In the genomic region with DNA sequence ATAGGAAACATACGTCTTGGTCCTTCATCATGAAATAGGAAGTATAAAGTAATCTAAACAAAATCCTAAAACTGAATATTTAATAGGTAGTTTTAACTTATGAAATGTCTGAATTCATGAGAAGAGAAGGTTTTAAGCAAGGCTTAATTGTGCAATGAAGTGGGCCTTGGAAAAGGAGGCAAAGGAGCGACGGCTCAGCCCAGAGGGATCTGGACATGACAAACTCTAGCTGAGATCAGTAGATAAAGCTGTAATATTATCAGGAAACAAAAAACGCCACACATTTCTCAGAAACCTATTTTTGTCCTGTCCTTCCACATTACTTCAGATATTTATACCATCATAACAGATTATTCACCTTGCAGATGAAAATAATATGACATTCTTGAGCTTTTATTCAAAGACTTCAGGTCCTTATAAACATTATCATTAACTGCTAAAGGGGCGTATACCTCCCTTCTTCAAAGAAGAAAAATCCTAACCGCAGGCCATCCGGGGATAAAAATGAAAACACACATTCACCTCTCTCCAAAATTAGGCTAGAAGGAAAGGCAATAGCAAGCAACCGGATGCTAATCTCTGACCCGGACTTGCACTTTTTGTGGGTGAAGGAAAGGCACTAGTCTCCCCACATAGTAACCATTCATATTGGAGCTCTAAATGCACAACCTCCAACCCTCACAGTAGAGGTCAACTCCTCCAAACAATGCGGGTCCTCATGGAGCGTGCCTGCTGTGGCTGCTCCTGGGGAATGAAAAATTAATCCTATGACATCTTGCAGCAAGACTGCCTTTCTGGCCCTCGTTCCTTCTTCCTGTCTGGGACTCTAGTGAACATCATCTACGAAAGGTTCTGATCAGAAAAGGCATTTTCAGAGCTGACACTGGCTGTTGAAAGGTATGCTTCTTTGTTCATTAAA, we compare ENCODE assay signal across 11 cellular contexts.
A peak's percentile ranks its signal among the peaks of the same experiment; 100 is the strongest.
DNase-seq lines count a peak whose midpoint lies in the region; ATAC-seq and TF ChIP-seq lines count a peak whose summit lies in the region.
"Had no signal": no experiment of that assay in that cellular context is flagged by ENCODE, and none has a peak within 500 bp of the region (broad histone marks: within the 10 kb centered on the region; RNA-seq: fewer than 3 reads in every experiment).

No MANE protein-coding gene starts in this region.

- no peak for TF ChIP-seq CTCF in OCI-LY7 (conservative IDR thresholded peaks at IDR 0.05; ENCODE audit: low read length)
- TF ChIP-seq CTCF in fibroblast of villous mesenchyme (IDR thresholded peaks at IDR 0.05; ENCODE audit: insufficient read depth, low read depth, low read length): no peak
- no peak for TF ChIP-seq CTCF in nephron (IDR thresholded peaks at IDR 0.05; ENCODE audit: unreplicated experiment in 3 of 3)
- TF ChIP-seq CTCF in endodermal cell (conservative IDR thresholded peaks at IDR 0.05): no peak

- H3K9me2 ChIP-seq in OCI-LY7 (ENCODE audit: insufficient read depth, low read length): no peaks in the 10 kb centered on the region

- no peaks in the 10 kb centered on the region for H3K9me3 ChIP-seq in OCI-LY7 (ENCODE audit: low read length)
- no peaks in the 10 kb centered on the region for H3K9me3 ChIP-seq in endodermal cell (ENCODE audit: control insufficient read depth, low read length)
- H3K9me3 ChIP-seq: ovary had no signal

- BruUV-seq in OCI-LY7 (replicated peaks; lab: Mats Ljungman, UMichigan): no TSS peak

- no peaks in the 10 kb centered on the region for H4K20me1 ChIP-seq in OCI-LY7 (ENCODE audit: insufficient read depth, low read length)

- POLR2A ChIA-PET in OCI-LY7 (lab: Charles Lee): interaction anchor here (0.5 to 2.7 kb wide), 8 partner anchors 9 to 1662 kb away, joined by 3 to 8 read pairs (median 4); no protein-coding TSS in a partner anchor

- peaks cover 10% of the 10 kb centered on the region; the same call in 1 of the 2 replicates for H3K79me2 ChIP-seq in OCI-LY7 (ENCODE audit: insufficient read depth, low read depth, low read length)

- H3K27me3 Mint-ChIP-seq in nephron (ENCODE audit: low read depth): no peaks in the 10 kb centered on the region
- no peaks in the 10 kb centered on the region for H3K27me3 Mint-ChIP-seq in endodermal cell (ENCODE audit: insufficient read depth)

- intact Hi-C loops in OCI-LY7 (cut with micrococcal nuclease; ENCODE audit: unreplicated experiment): loop anchor here (1.0 to 2.0 kb wide), 3 partner anchors 44 to 176 kb away; a partner anchor contains a TSS

- no peak overlapping the region for H3K9ac ChIP-seq in endodermal cell (ENCODE audit: extremely low read depth, low read length, poor library complexity, severe bottlenecking)

- no peaks in the 10 kb centered on the region for H3K36me3 ChIP-seq in OCI-LY7 (ENCODE audit: insufficient read depth, low read length)
- H3K36me3 ChIP-seq in endodermal cell (ENCODE audit: control insufficient read depth, insufficient read depth, low read length): no peaks in the 10 kb centered on the region
- H3K36me3 ChIP-seq: ovary had no signal

- H3K4me1 ChIP-seq in OCI-LY7 (ENCODE audit: insufficient read depth, low read length, poor library complexity, severe bottlenecking) (peaks cover 42% of the 10 kb centered on the region), endodermal cell (ENCODE audit: control insufficient read depth, insufficient read depth, low read length) (no peaks in the 10 kb centered on the region)

- no peaks in the 10 kb centered on the region for H3K36me3 Mint-ChIP-seq in nephron (ENCODE audit: low read depth)
- H3K36me3 Mint-ChIP-seq in endodermal cell (ENCODE audit: low read depth): no peaks in the 10 kb centered on the region

- no peak overlapping the region for H3K27ac ChIP-seq in OCI-LY7 (ENCODE audit: low read depth, low read length, poor library complexity, severe bottlenecking)
- H3K27ac ChIP-seq in endodermal cell (ENCODE audit: low read depth, low read length): no peak overlapping the region

- H3K4me1 Mint-ChIP-seq in nephron (peaks cover 27% of the 10 kb centered on the region), endodermal cell (no peaks in the 10 kb centered on the region)

- H3K4me3 Mint-ChIP-seq in nephron (no peak overlapping the region), endodermal cell (no peak overlapping the region)
- H3K4me3 Mint-ChIP-seq: activated CD8-positive, alpha-beta T cell treated with anti-CD3 and anti-CD28 coated beads, Interleukin-2, amount 10 ng/mL, durations not matched to agents 7 days and 5 days had no signal

- H3K4me3 ChIP-seq in OCI-LY7 (ENCODE audit: low read depth, low read length, poor library complexity, severe bottlenecking) (no peak overlapping the region), fibroblast of villous mesenchyme (ENCODE audit: low read depth, low read length) (no peak overlapping the region), endodermal cell (ENCODE audit: low read length) (no peak overlapping the region)
- H3K4me3 ChIP-seq: ovary had no signal

- peak overlapping the region; percentile 46 for H3K4me2 ChIP-seq in OCI-LY7 (ENCODE audit: low read length)

- 84 to 91% methylated on average over 10 to 12 of the region's 13 CpGs for WGBS in endodermal cell (ENCODE audit: insufficient coverage in 1 of 2, insufficient read length in 1 of 2), 2 experiments

- no peaks in the 10 kb centered on the region for H3K9me3 Mint-ChIP-seq in nephron
- H3K9me3 Mint-ChIP-seq in endodermal cell: no peaks in the 10 kb centered on the region
- H3K9me3 Mint-ChIP-seq: activated T-helper 2 cell treated with anti-CD3 and anti-CD28 coated beads, Interferon-gamma antibody, Interleukin-2, Interleukin-4, amounts not matched to agents 10 μg/mL and 5 μg/mL and 100 μg/mL, durations not matched to agents 14 hours and 24 hours and 36 hours had no signal

- H3K27ac Mint-ChIP-seq in nephron (peak overlapping the region; percentile 40 to 47 (median 43)), endodermal cell (no peak overlapping the region)
- H3K27ac Mint-ChIP-seq: activated CD8-positive, alpha-beta T cell treated with anti-CD3 and anti-CD28 coated beads, Interleukin-2, amount 10 ng/mL, durations not matched to agents 7 days and 5 days; activated T-helper 2 cell treated with anti-CD3 and anti-CD28 coated beads, Interferon-gamma antibody, Interleukin-2, Interleukin-4, amounts not matched to agents 10 μg/mL and 5 μg/mL and 100 μg/mL, durations not matched to agents 14 hours and 24 hours and 36 hours had no signal

- CTCF ChIA-PET in OCI-LY7 (lab: Charles Lee; ENCODE audit: unreplicated experiment): interaction anchor here (0.8 to 1.0 kb wide), 2 partner anchors 16 to 59 kb away, joined by 3 to 5 read pairs; no protein-coding TSS in a partner anchor

- H3K27me3 ChIP-seq in endodermal cell (ENCODE audit: control insufficient read depth, insufficient read depth, low read length, poor library complexity, severe bottlenecking): no peaks in the 10 kb centered on the region
- H3K27me3 ChIP-seq: ovary had no signal

- no peak for ATAC-seq in GM21786 (IDR thresholded peaks at IDR 0.05; ENCODE audit: unreplicated experiment)

- H2AFZ ChIP-seq in OCI-LY7 (ENCODE audit: low read length): no peak overlapping the region; the same call in 1 of the 2 replicates

- DNase-seq in GF-D8 (lab: John Stamatoyannopoulos, UW): peak; percentile 13
- no peak for DNase-seq in OCI-LY7 (ENCODE audit: low spot score)
- DNase-seq in fibroblast of villous mesenchyme (ENCODE audit: low read depth): peak; percentile 41
- DNase-seq in effector CD4-positive, alpha-beta T cell: no peak
- no peak for DNase-seq in T-helper 9 cell
- no peak for DNase-seq in endodermal cell
- DNase-seq: activated CD8-positive, alpha-beta T cell treated with anti-CD3 and anti-CD28 coated beads, Interleukin-2, amount 10 ng/mL, durations not matched to agents 7 days and 5 days; ovary had no signal

Comparison
In these comparisons a context has a peak if more than half of its experiments do, and no peak if none do; other contexts are left out.
1. DNase-seq: peak in GF-D8 (single experiment) and fibroblast of villous mesenchyme (single experiment); none in OCI-LY7 (single experiment), effector CD4-positive, alpha-beta T cell (single experiment), T-helper 9 cell (single experiment) and endodermal cell (single experiment).